Comparison of ENCODE assay signal across 12 cellular contexts in the genomic region with DNA sequence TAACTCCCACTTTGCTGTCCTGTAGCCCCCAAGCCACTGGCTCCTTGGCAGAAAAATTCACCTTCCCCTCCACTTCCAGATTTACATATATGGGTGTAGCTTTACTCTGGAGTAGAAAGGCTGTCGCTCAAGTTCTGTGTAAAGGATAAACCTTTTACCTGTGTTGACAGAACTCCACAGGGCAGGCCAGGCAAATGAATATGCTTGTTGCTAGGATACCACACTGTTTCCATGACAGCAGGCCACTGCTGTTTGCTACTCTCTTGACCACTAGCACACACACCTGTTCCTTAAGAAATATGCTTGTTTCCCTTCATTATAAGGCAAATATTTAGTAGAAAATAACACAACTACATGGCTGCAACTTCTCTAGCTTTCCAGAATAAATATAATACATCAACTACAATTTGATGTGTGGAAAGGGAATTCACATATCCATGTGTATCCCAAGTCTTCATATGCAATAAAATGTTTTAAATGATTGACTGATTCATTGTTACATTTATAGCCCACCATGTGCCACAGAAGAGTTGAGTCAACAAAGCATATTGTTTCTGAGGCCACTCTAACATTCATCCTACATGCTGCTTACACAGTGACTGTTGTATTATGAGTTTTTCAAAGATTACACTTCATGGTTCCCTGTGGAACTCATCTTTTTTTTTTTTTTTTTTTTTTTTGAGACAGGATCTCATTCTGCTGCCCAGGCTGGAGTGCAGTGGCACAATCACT. TPM values are rescaled to one million over a fixed set of nuclear protein-coding genes. Genes with fewer than 3 reads are reported as not detected.
DNase-seq lines count a peak whose midpoint lies in the region; ATAC-seq and TF ChIP-seq lines count a peak whose summit lies in the region.
"Had no signal": no experiment of that assay in that cellular context is flagged by ENCODE, and none has a peak within 500 bp of the region (broad histone marks: within the 10 kb centered on the region; RNA-seq: fewer than 3 reads in every experiment).

No MANE protein-coding gene starts in this region.

- H3K36me3 Mint-ChIP-seq in stimulated activated memory B cell treated with anti-CD40 and anti-IgM and Interleukin-4, amounts not matched to agents 10 μg/mL and 1 μg/mL and 100 μg/mL, for 72 hours: no peaks in the 10 kb centered on the region
- H3K36me3 Mint-ChIP-seq: activated naive CD8-positive, alpha-beta T cell; CD4-positive, alpha-beta memory T cell had no signal

- H3K4me1 ChIP-seq in esophagus muscularis mucosa: peaks cover 0 to 25% (median 21%) of the 10 kb centered on the region in 4 donors

- no peak for ATAC-seq in HG02571 (IDR thresholded peaks at IDR 0.05; ENCODE audit: unreplicated experiment)
- no peak for ATAC-seq in stimulated activated memory B cell treated with anti-CD40 and anti-IgM and Interleukin-4, amounts not matched to agents 10 μg/mL and 1 μg/mL and 100 μg/mL, for 72 hours

- no peaks in the 10 kb centered on the region for H3K9me3 ChIP-seq in esophagus muscularis mucosa

- 21% methylated on average over 1 of the region's 1 CpG for WGBS in esophagus muscularis mucosa

- peak; percentile 91 for DNase-seq in DMS79 treated with DMSO at 0.1 percent for 48 hours (lab: John Stamatoyannopoulos, UW)
- peak; percentile 74 for DNase-seq in NCI-H2029 treated with DMSO at 0.1 percent for 48 hours (lab: John Stamatoyannopoulos, UW)
- peak; percentile 7 for DNase-seq in astrocyte of the hippocampus (ENCODE audit: low read depth, low spot score)
- DNase-seq in mucosa of gallbladder (ENCODE audit: low spot score): peak; percentile 37
- DNase-seq in esophagus muscularis mucosa (ENCODE audit: extremely low spot score): no peak
- DNase-seq in activated CD8-positive, alpha-beta memory T cell treated with anti-CD3 and anti-CD28 coated beads, Interleukin-2, amount 50 U/mL, for 4 hours: no peak
- DNase-seq: CD4-positive, alpha-beta memory T cell; erythroblast; NCI-H446 had no signal

- no peaks in the 10 kb centered on the region for H3K9me3 Mint-ChIP-seq in stimulated activated memory B cell treated with anti-CD40 and anti-IgM and Interleukin-4, amounts not matched to agents 10 μg/mL and 1 μg/mL and 100 μg/mL, for 72 hours
- H3K9me3 Mint-ChIP-seq: CD4-positive, alpha-beta memory T cell had no signal

- no peak for TF ChIP-seq CTCF in esophagus muscularis mucosa (IDR thresholded peaks at IDR 0.05)

- H3K36me3 ChIP-seq in esophagus muscularis mucosa: no peaks in the 10 kb centered on the region

- TF ChIP-seq POLR2A in esophagus muscularis mucosa (IDR thresholded peaks at IDR 0.05; ENCODE audit: low read depth): no peak

- H3K27me3 ChIP-seq in esophagus muscularis mucosa: no peaks in the 10 kb centered on the region

- no peaks in the 10 kb centered on the region for H3K4me1 Mint-ChIP-seq in stimulated activated memory B cell treated with anti-CD40 and anti-IgM and Interleukin-4, amounts not matched to agents 10 μg/mL and 1 μg/mL and 100 μg/mL, for 72 hours
- H3K4me1 Mint-ChIP-seq: CD4-positive, alpha-beta memory T cell had no signal

- no peak overlapping the region for H3K27ac ChIP-seq in esophagus muscularis mucosa (replicated peaks in 1 of 4)

- H3K4me3 ChIP-seq in esophagus muscularis mucosa: no peak overlapping the region

- TF ChIP-seq EP300 in esophagus muscularis mucosa (IDR thresholded peaks at IDR 0.05): no peak

- H3K4me3 Mint-ChIP-seq in stimulated activated memory B cell treated with anti-CD40 and anti-IgM and Interleukin-4, amounts not matched to agents 10 μg/mL and 1 μg/mL and 100 μg/mL, for 72 hours: no peak overlapping the region
- H3K4me3 Mint-ChIP-seq: activated naive CD8-positive, alpha-beta T cell; CD4-positive, alpha-beta memory T cell had no signal

- peaks cover 3% of the 10 kb centered on the region for H3K27me3 Mint-ChIP-seq in stimulated activated memory B cell treated with anti-CD40 and anti-IgM and Interleukin-4, amounts not matched to agents 10 μg/mL and 1 μg/mL and 100 μg/mL, for 72 hours

- no peak overlapping the region for H3K27ac Mint-ChIP-seq in stimulated activated memory B cell treated with anti-CD40 and anti-IgM and Interleukin-4, amounts not matched to agents 10 μg/mL and 1 μg/mL and 100 μg/mL, for 72 hours
- H3K27ac Mint-ChIP-seq: activated naive CD8-positive, alpha-beta T cell; CD4-positive, alpha-beta memory T cell had no signal

- intact Hi-C loops in esophagus muscularis mucosa (cut with DNase I): no loop called here

RNA-seq across cellular contexts. Expression of a gene that starts 56.2 kb away (rescaled TPM):
- 50.2 TPM for total RNA-seq in mucosa of gallbladder
- total RNA-seq in esophagus muscularis mucosa: 100 to 1,000 TPM in 3 of 4 donors, 10 to 100 TPM in 1; 77.2 to 110 (median 106) TPM

Comparison
In these comparisons a context has a peak if more than half of its experiments do, and no peak if none do; other contexts are left out.
1. DNase-seq: peak in DMS79 treated with DMSO at 0.1 percent for 48 hours (single experiment), NCI-H2029 treated with DMSO at 0.1 percent for 48 hours (single experiment), astrocyte of the hippocampus (single experiment) and mucosa of gallbladder (single experiment); none in esophagus muscularis mucosa (single experiment) and activated CD8-positive, alpha-beta memory T cell treated with anti-CD3 and anti-CD28 coated beads, Interleukin-2, amount 50 U/mL, for 4 hours (single experiment).